13 cellular contexts compared by ENCODE assay signal in the genomic region with DNA sequence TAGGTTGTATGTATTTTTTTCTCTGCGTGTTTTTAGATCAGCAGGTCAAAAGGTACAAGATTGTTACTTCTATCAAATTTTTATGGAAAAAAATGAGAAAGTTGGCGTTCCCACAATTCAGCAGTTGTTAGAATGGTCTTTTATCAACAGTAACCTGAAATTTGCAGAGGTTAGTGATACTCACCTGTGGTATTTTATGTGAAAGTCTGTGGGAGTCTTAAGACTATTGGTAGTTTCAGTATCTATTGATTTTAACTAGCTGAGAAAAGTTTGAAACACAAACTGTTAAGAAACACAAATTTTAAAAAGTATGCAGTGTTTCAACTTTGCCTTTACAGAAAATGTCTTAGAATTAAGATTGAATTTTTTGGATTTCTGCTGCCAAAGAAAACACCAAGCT. TPM values are rescaled to one million over a fixed set of nuclear protein-coding genes. Genes with fewer than 3 reads are reported as not detected.
DNase-seq lines count a peak whose midpoint lies in the region; ATAC-seq and TF ChIP-seq lines count a peak whose summit lies in the region.
"Had no signal": no experiment of that assay in that cellular context is flagged by ENCODE, and none has a peak within 500 bp of the region (broad histone marks: within the 10 kb centered on the region; RNA-seq: fewer than 3 reads in every experiment).

No MANE protein-coding gene starts in this region.

- peaks cover 2% of the 10 kb centered on the region for H3K9me3 Mint-ChIP-seq in CD4-positive, alpha-beta T cell
- peaks cover 0 to 3% (median 0%) of the 10 kb centered on the region in 3 donors for H3K9me3 Mint-ChIP-seq in T-cell
- peaks cover 0 to 10% (median 4%) of the 10 kb centered on the region in 11 donors for H3K9me3 Mint-ChIP-seq in naive thymus-derived CD4-positive, alpha-beta T cell

- no peak for TF ChIP-seq CTCF in CD4-positive, alpha-beta T cell (IDR thresholded peaks at IDR 0.05)

- H3K9me3 ChIP-seq in CD4-positive, alpha-beta T cell (ENCODE audit: control insufficient read depth, low read length), result no peaks in the 10 kb centered on the region
- no peaks in the 10 kb centered on the region for H3K9me3 ChIP-seq in naive thymus-derived CD4-positive, alpha-beta T cell (ENCODE audit: control insufficient read depth in 2 of 3, low read length in 3 of 3)
- H3K9me3 ChIP-seq: A549 had no signal

- H3K4me3 Mint-ChIP-seq in CD4-positive, alpha-beta T cell, result no peak overlapping the region
- H3K4me3 Mint-ChIP-seq in T-cell, result no peak overlapping the region
- H3K4me3 Mint-ChIP-seq in naive thymus-derived CD4-positive, alpha-beta T cell, result no peak overlapping the region

- H3K4me1 Mint-ChIP-seq in CD4-positive, alpha-beta T cell (ENCODE audit: low read depth), result peaks cover 24% of the 10 kb centered on the region
- peaks cover 11 to 24% (median 18%) of the 10 kb centered on the region in 3 donors for H3K4me1 Mint-ChIP-seq in T-cell
- H3K4me1 Mint-ChIP-seq in naive thymus-derived CD4-positive, alpha-beta T cell, result peaks cover 7 to 29% (median 22%) of the 10 kb centered on the region in 7 donors

- ATAC-seq in CD4-positive, alpha-beta T cell (ENCODE audit: poor library complexity), result no peak
- ATAC-seq in GM18498 (IDR thresholded peaks at IDR 0.05; ENCODE audit: unreplicated experiment), result peak; percentile 58
- no peak for ATAC-seq in T-cell (replicated peaks in 1 of 4)
- no peak for ATAC-seq in naive thymus-derived CD4-positive, alpha-beta T cell
- ATAC-seq: A549, HCT116 had no signal

- H3K36me3 Mint-ChIP-seq in CD4-positive, alpha-beta T cell (ENCODE audit: low read depth), result peaks cover 99% of the 10 kb centered on the region
- H3K36me3 Mint-ChIP-seq in T-cell, result peaks cover 63% of the 10 kb centered on the region
- peaks cover 7 to 67% (median 45%) of the 10 kb centered on the region in 5 donors for H3K36me3 Mint-ChIP-seq in naive thymus-derived CD4-positive, alpha-beta T cell

- H3K27ac Mint-ChIP-seq in CD4-positive, alpha-beta T cell, result peak overlapping the region; percentile 17
- H3K27ac Mint-ChIP-seq in T-cell, result peak overlapping the region; percentile 74 to 78
- H3K27ac Mint-ChIP-seq in naive thymus-derived CD4-positive, alpha-beta T cell, result peak overlapping the region in 7 of 9 donors; percentile 14 to 91 (median 65)

- no peaks in the 10 kb centered on the region for H3K27me3 Mint-ChIP-seq in CD4-positive, alpha-beta T cell
- H3K27me3 Mint-ChIP-seq in T-cell, result no peaks in the 10 kb centered on the region
- no peaks in the 10 kb centered on the region for H3K27me3 Mint-ChIP-seq in naive thymus-derived CD4-positive, alpha-beta T cell

- DNase-seq in CD4-positive, alpha-beta T cell, result no peak
- DNase-seq in T-cell (no peak), NCI-H2081 treated with DMSO at 0.1 percent for 48 hours (lab: John Stamatoyannopoulos, UW) (no peak), HEK293T (ENCODE audit: extremely low spot score) (no peak), OCI-M1 (lab: John Stamatoyannopoulos, UW) (no peak)
- no peak for DNase-seq in naive thymus-derived CD4-positive, alpha-beta T cell
- DNase-seq: DMS79, GM23248, IMR-90, KBM-7 had no signal

- peaks cover 31 to 83% (median 51%) of the 10 kb centered on the region in 3 experiments for H3K36me3 ChIP-seq in naive thymus-derived CD4-positive, alpha-beta T cell (ENCODE audit: control insufficient read depth in 2 of 3, insufficient read depth in 3 of 3, low read length in 3 of 3)

- intact Hi-C loops in CD4-positive, alpha-beta T cell (cut with DNase I, micrococcal nuclease), result loop anchor here in 1 of 2 experiments (5.0 kb wide), 1 partner anchor 39 kb away; no protein-coding TSS in a partner anchor
- intact Hi-C loops in naive thymus-derived CD4-positive, alpha-beta T cell (cut with micrococcal nuclease), result no loop called here

- CTCF ChIA-PET in CD4-positive, alpha-beta T cell (lab: Charles Lee), result interaction anchor here (1.2 to 2.7 kb wide), 2 partner anchors 15 kb away, joined by 3 to 16 read pairs; no protein-coding TSS in a partner anchor
- CTCF ChIA-PET in T-cell (lab: Charles Lee), result interaction anchor here (0.6 to 1.0 kb wide), 2 partner anchors 15 to 124 kb away, joined by 3 read pairs; no protein-coding TSS in a partner anchor
- CTCF ChIA-PET in naive thymus-derived CD4-positive, alpha-beta T cell (lab: Charles Lee), result interaction anchor here (0.7 to 3.3 kb wide), 2 partner anchors 15 kb away, joined by 3 to 7 read pairs; no protein-coding TSS in a partner anchor
- CTCF ChIA-PET in HEK293T (lab: Yijun Ruan, JAX), result no interaction called here

- H3K27me3 ChIP-seq in CD4-positive, alpha-beta T cell (ENCODE audit: control insufficient read depth, insufficient read depth, low read length), result no peaks in the 10 kb centered on the region
- H3K27me3 ChIP-seq in naive thymus-derived CD4-positive, alpha-beta T cell (ENCODE audit: control insufficient read depth in 2 of 2, insufficient read depth in 2 of 2, low read length in 2 of 2), result no peaks in the 10 kb centered on the region

- H3K4me1 ChIP-seq in naive thymus-derived CD4-positive, alpha-beta T cell (ENCODE audit: control insufficient read depth in 2 of 2, insufficient read depth in 2 of 2, low read length in 2 of 2), result no peaks in the 10 kb centered on the region
- H3K4me1 ChIP-seq: A549 had no signal

- POLR2A ChIA-PET in CD4-positive, alpha-beta T cell (lab: Charles Lee), result no interaction called here
- POLR2A ChIA-PET in T-cell (lab: Charles Lee) (interaction anchor here in 1 of 2 donors (0.9 kb wide), 1 partner anchor 15 kb away, joined by 5 read pairs; no protein-coding TSS in a partner anchor), HEK293T (lab: Yijun Ruan, JAX) (no interaction called here)
- POLR2A ChIA-PET in naive thymus-derived CD4-positive, alpha-beta T cell (lab: Charles Lee), result interaction anchor here (0.6 kb wide), 1 partner anchor 15 kb away, joined by 3 read pairs; no protein-coding TSS in a partner anchor

- H3K27ac ChIP-seq in CD4-positive, alpha-beta T cell (ENCODE audit: low read depth, low read length), result no peak overlapping the region
- H3K27ac ChIP-seq in naive thymus-derived CD4-positive, alpha-beta T cell (ENCODE audit: low read depth, low read length), result peak overlapping the region; percentile 40
- H3K27ac ChIP-seq: A549, GM23248 had no signal

- H3K4me3 ChIP-seq in naive thymus-derived CD4-positive, alpha-beta T cell (ENCODE audit: low read length), result no peak overlapping the region
- H3K4me3 ChIP-seq: A549, GM23248 had no signal

TF ChIP-seq in HEK293T, 16 proteins besides CTCF, POLR2A, EP300 and RAD21:
- no peak for TF ChIP-seq BHLHE40 (IDR thresholded peaks at IDR 0.05; ENCODE audit: borderline replicate concordance)
- TF ChIP-seq SP1 (IDR thresholded peaks at IDR 0.05), result no peak
- no peak for TF ChIP-seq L3MBTL2 (conservative IDR thresholded peaks at IDR 0.05)
- TF ChIP-seq FOXK2 (IDR thresholded peaks at IDR 0.05), result no peak
- no peak for TF ChIP-seq CTBP1 (IDR thresholded peaks at IDR 0.05; ENCODE audit: borderline replicate concordance)
- TF ChIP-seq ELF4 (IDR thresholded peaks at IDR 0.05), result no peak
- no peak for TF ChIP-seq TARDBP (IDR thresholded peaks at IDR 0.05)
- no peak for TF ChIP-seq ARNT (IDR thresholded peaks at IDR 0.05)
- TF ChIP-seq ZNF384 (IDR thresholded peaks at IDR 0.05), result no peak
TF ChIP-seq in HEK293T: peak in this region for 0.

RNA-seq across cellular contexts. Expression of a gene that starts 49.6 kb away (rescaled TPM):
- 100 to 1,000 TPM; 360 to 373 TPM for total RNA-seq in CD4-positive, alpha-beta T cell
- 100 to 1,000 TPM; 243 to 380 (median 294) TPM for total RNA-seq in T-cell
- 100 to 1,000 TPM; 259 to 393 (median 336) TPM for total RNA-seq in naive thymus-derived CD4-positive, alpha-beta T cell
- polyA plus RNA-seq in naive thymus-derived CD4-positive, alpha-beta T cell, result 100 to 1,000 TPM; 170 to 224 TPM

Comparison
In these comparisons a context has a peak if more than half of its experiments do, and no peak if none do; other contexts are left out.
1. H3K27ac Mint-ChIP-seq: peak in every context shown above with its lines; median percentile 76 in T-cell; 65 in naive thymus-derived CD4-positive, alpha-beta T cell; 17 in CD4-positive, alpha-beta T cell.